1 cellular context compared by ENCODE assay signal in genomic region chr1:54054438-54054749, GRCh38.
TF ChIP-seq lines count a peak whose summit lies in the region.

No MANE protein-coding gene starts in this region.

TF ChIP-seq in HCT116, 20 proteins besides CTCF, POLR2A, EP300 and RAD21 (continued from another document):
- TF ChIP-seq ZBTB33 (IDR thresholded peaks at IDR 0.05; ENCODE audit: extremely low read depth, insufficient replicate concordance, low read length): no peak
- TF ChIP-seq ZNF274 (IDR thresholded peaks at IDR 0.05; ENCODE audit: low read depth, low read length): no peak
- TF ChIP-seq TCF7L2 (IDR thresholded peaks at IDR 0.05; ENCODE audit: borderline replicate concordance, extremely low read depth, insufficient read depth, insufficient read length): no peak
